In genomic region chr20:43409041-43409913, GRCh38 we compare ENCODE assay signal across 7 cellular contexts. TPM values are rescaled to one million over a fixed set of nuclear protein-coding genes. Genes with fewer than 3 reads are reported as not detected.
DNase-seq lines count a peak whose midpoint lies in the region; ATAC-seq lines count a peak whose summit lies in the region.

No MANE protein-coding gene starts in this region.

- POLR2A ChIA-PET in naive thymus-derived CD8-positive, alpha-beta T cell (lab: Charles Lee), result no interaction called here

- DNase-seq in EL, result peak; percentile 56
- DNase-seq in HT-29 (ENCODE audit: low spot score), result peak; percentile 52
- DNase-seq in SK-MEL-5 (ENCODE audit: low read depth, low spot score), result peak; percentile 67
- DNase-seq in naive thymus-derived CD8-positive, alpha-beta T cell, result no peak

- peaks cover 2 to 22% (median 6%) of the 10 kb centered on the region in 3 donors for H3K36me3 Mint-ChIP-seq in naive thymus-derived CD8-positive, alpha-beta T cell

- no peaks in the 10 kb centered on the region for H3K36me3 ChIP-seq in iPS-20b (ENCODE audit: insufficient read depth, low read depth, low read length)

- H3K27me3 Mint-ChIP-seq in naive thymus-derived CD8-positive, alpha-beta T cell, result peaks cover 37 to 78% (median 55%) of the 10 kb centered on the region in 5 donors

- no peak overlapping the region for H3K27ac ChIP-seq in iPS-20b (ENCODE audit: low read length)

- 0 out of 2 replicates have a peak overlapping the region, but pooled peaks have one; percentile 24 for H3K4me3 ChIP-seq in iPS-20b (ENCODE audit: low read length)

- in situ Hi-C loops in SK-MEL-5 (cut with HindIII; ENCODE audit: low pct_unique_long_range_greater_than_20kb, low sequenced_read_pairs), result no loop called here

- no peaks in the 10 kb centered on the region for H3K4me1 Mint-ChIP-seq in naive thymus-derived CD8-positive, alpha-beta T cell

- no peak for ATAC-seq in activated CD4-positive, CD25-positive, alpha-beta regulatory T cell treated with anti-CD3 and anti-CD28 coated beads, Interleukin-2, amount 50 U/mL, for 24 hours
- ATAC-seq in naive thymus-derived CD8-positive, alpha-beta T cell, result no peak
- ATAC-seq in HG02852 (IDR thresholded peaks at IDR 0.05; ENCODE audit: unreplicated experiment), result no peak

- peaks cover 9% of the 10 kb centered on the region for H3K9me3 ChIP-seq in iPS-20b (ENCODE audit: insufficient read depth, low read depth, low read length)

- peaks cover 0 to 43% (median 11%) of the 10 kb centered on the region in 9 donors for H3K9me3 Mint-ChIP-seq in naive thymus-derived CD8-positive, alpha-beta T cell

- H3K9ac ChIP-seq in iPS-20b (ENCODE audit: low read depth, low read length), result no peak overlapping the region

- H3K4me1 ChIP-seq in iPS-20b (ENCODE audit: insufficient read depth, low read length), result no peaks in the 10 kb centered on the region

- H3K4me3 Mint-ChIP-seq in naive thymus-derived CD8-positive, alpha-beta T cell, result no peak overlapping the region

- peaks cover 10% of the 10 kb centered on the region for H3K27me3 ChIP-seq in iPS-20b (ENCODE audit: insufficient read depth, low read length)

- no peak overlapping the region for H3K27ac Mint-ChIP-seq in naive thymus-derived CD8-positive, alpha-beta T cell

RNA-seq across cellular contexts. Expression of gene SRSF6, which starts 48.4 kb away (rescaled TPM):
- total RNA-seq in HT-29 (2014; rRNA removed; shearing (Covaris generic)), result 68.8 and 78.6 TPM in 2 replicates
- total RNA-seq in SK-MEL-5 (2014; rRNA removed; shearing (Covaris generic)), result 45.6 and 48.8 TPM in 2 replicates
- 108 and 146 TPM in 2 replicates for polyA plus RNA-seq in SK-MEL-5 (2015; cell fraction: cytosol; rRNA removed)
- polyA plus RNA-seq in SK-MEL-5 (2015; cell fraction: nucleus; rRNA removed), result 730 and 807 TPM in 2 replicates
- total RNA-seq in naive thymus-derived CD8-positive, alpha-beta T cell, result 100 to 1,000 TPM; 233 to 241 TPM
- 10 to 100 TPM; 41.1 to 54.8 (median 41.8) TPM for polyA plus RNA-seq in naive thymus-derived CD8-positive, alpha-beta T cell

Comparison
In these comparisons a context has a peak if more than half of its experiments do, and no peak if none do; other contexts are left out.
1. DNase-seq: peak in EL (single experiment), HT-29 (single experiment) and SK-MEL-5 (single experiment); none in naive thymus-derived CD8-positive, alpha-beta T cell (0 of 10).